Comparison of ENCODE assay signal across 12 cellular contexts in the genomic region with DNA sequence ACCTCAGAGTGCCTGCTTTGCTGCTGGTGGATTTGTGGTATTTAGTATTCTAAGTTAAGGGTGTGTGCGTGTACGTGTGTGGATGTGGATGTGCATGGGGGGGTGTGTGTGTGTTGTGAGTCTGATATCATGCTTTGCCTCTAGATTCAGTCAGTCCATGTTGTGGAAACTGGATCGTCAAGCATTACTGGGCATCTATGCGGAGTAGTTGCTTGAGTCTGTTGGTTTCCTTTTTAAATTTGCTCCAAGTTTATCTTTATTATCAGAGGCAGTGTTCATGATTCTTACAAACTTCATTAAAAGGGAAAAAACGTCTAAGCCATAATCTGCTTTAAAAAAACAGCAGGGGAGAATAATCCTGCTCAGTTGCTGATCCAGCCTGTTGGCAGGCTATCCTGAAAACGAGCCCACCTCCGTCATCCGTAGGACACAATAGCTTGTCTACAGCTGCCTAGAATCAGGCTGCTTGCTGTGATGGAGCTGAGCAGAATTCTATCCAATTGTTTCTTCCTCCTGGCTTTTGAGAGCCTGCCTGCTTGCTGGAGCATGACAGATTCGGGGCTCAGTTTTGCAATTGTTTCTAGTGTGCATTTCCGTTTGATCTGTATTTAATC. TPM values are rescaled to one million over a fixed set of nuclear protein-coding genes. Genes with fewer than 3 reads are reported as not detected.
DNase-seq lines count a peak whose midpoint lies in the region; ATAC-seq, FAIRE-seq and TF ChIP-seq lines count a peak whose summit lies in the region.
"Had no signal": no experiment of that assay in that cellular context is flagged by ENCODE, and none has a peak within 500 bp of the region (broad histone marks: within the 10 kb centered on the region; RNA-seq: fewer than 3 reads in every experiment).

No MANE protein-coding gene starts in this region.

- H3K4me1 ChIP-seq in endodermal cell (ENCODE audit: control insufficient read depth, insufficient read depth, low read length), result peaks cover 9% of the 10 kb centered on the region
- H3K4me1 ChIP-seq: colonic mucosa had no signal

- no peak overlapping the region for H3K4me3 Mint-ChIP-seq in endodermal cell

- no peak overlapping the region for H3K4me3 ChIP-seq in endodermal cell (ENCODE audit: low read length)
- H3K4me3 ChIP-seq: colonic mucosa had no signal

- H3K36me3 ChIP-seq in endodermal cell (ENCODE audit: control insufficient read depth, insufficient read depth, low read length), result no peaks in the 10 kb centered on the region
- H3K36me3 ChIP-seq: colonic mucosa had no signal

- no peaks in the 10 kb centered on the region for H3K36me3 Mint-ChIP-seq in endodermal cell (ENCODE audit: low read depth)

- no peak for TF ChIP-seq CTCF in endodermal cell (conservative IDR thresholded peaks at IDR 0.05)

- peak overlapping the region; percentile 5 for H3K27ac Mint-ChIP-seq in endodermal cell

- in situ Hi-C loops in KBM-7 (cut with MboI; ENCODE audit: low pct_unique_long_range_greater_than_20kb, low sequenced_read_pairs), result loop anchor here (25.0 kb wide), 1 partner anchor 377 kb away; no protein-coding TSS in a partner anchor

- H3K9me3 ChIP-seq in endodermal cell (ENCODE audit: control insufficient read depth, low read length), result no peaks in the 10 kb centered on the region
- H3K9me3 ChIP-seq: colonic mucosa had no signal

- peaks cover 33% of the 10 kb centered on the region for H3K27me3 ChIP-seq in endodermal cell (ENCODE audit: control insufficient read depth, insufficient read depth, low read length, poor library complexity, severe bottlenecking)

- FAIRE-seq in GM19239 (lab: Jason Lieb, UNC), result no peak

- ATAC-seq in GM21360 (IDR thresholded peaks at IDR 0.05; ENCODE audit: unreplicated experiment), result no peak

- DNase-seq in NCI-H748 (lab: John Stamatoyannopoulos, UW; ENCODE audit: unreplicated experiment), result peak; percentile 33
- DNase-seq in NCI-H748 treated with DMSO at 0.1 percent for 48 hours (lab: John Stamatoyannopoulos, UW), result no peak
- peak; percentile 62 for DNase-seq in NCI-H2196 (lab: John Stamatoyannopoulos, UW; ENCODE audit: unreplicated experiment)
- no peak for DNase-seq in endodermal cell
- peak; percentile 57 for DNase-seq in superior temporal gyrus (ENCODE audit: extremely low spot score)
- DNase-seq in KBM-7, result no peak
- no peak for DNase-seq in GM19239 (ENCODE audit: insufficient read length, low spot score)
- DNase-seq: activated gamma-delta T cell treated with Interleukin-2 at 50 U/mL for 16 hours; colonic mucosa; SIG-M5; stimulated activated CD4-positive, alpha-beta T cell treated with anti-CD3 and anti-CD28 coated beads, Interleukin-4, amount 100 ng/mL, for 24 hours had no signal

- H3K9me3 Mint-ChIP-seq in endodermal cell, result no peaks in the 10 kb centered on the region

- peaks cover 50% of the 10 kb centered on the region for H3K4me1 Mint-ChIP-seq in endodermal cell

- peaks cover 44% of the 10 kb centered on the region for H3K27me3 Mint-ChIP-seq in endodermal cell (ENCODE audit: insufficient read depth)

- peak overlapping the region; percentile 39 for H3K27ac ChIP-seq in endodermal cell (ENCODE audit: low read depth, low read length)
- H3K27ac ChIP-seq: colonic mucosa had no signal

- H3K9ac ChIP-seq in endodermal cell (ENCODE audit: extremely low read depth, low read length, poor library complexity, severe bottlenecking), result no peak overlapping the region

- 65 to 70% methylated on average over 8 to 10 of the region's 10 CpGs for WGBS in endodermal cell (ENCODE audit: insufficient coverage in 1 of 2, insufficient read length in 1 of 2), 2 experiments

RNA-seq across cellular contexts. Expression of a gene that starts 6.7 kb away (rescaled TPM):
- total RNA-seq in endodermal cell, result 1 to 10 TPM; 1.5 to 1.8 TPM
- 1.7 TPM for polyA plus RNA-seq in endodermal cell (2013, experiment 1 of 2)
- 1.8 TPM for polyA plus RNA-seq in endodermal cell (2013, experiment 2 of 2)

Comparison
In these comparisons a context has a peak if more than half of its experiments do, and no peak if none do; other contexts are left out.
1. DNase-seq: peak in NCI-H748 (single experiment), NCI-H2196 (single experiment) and superior temporal gyrus (single experiment); none in NCI-H748 treated with DMSO at 0.1 percent for 48 hours (single experiment), endodermal cell (single experiment), KBM-7 (single experiment) and GM19239 (single experiment).